In the genomic region with DNA sequence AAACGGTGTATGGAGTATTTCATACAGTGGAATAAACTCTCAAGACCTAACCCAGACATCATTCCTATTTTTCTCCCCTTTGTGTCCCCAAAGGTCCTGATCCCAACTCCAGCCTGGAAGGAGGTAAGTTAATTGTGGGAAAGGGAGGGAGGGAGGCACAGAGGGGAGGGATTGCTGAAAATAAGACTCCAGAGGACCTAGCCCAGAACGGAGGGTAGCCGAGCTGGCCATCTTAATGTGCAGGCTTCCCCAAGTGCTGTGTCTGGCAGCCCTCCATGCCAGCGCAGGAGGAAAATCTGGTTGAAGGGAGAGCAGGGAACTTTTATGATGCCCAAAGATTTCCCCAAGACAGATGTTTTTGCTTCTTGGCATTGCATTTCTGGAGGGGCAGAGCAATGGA, we compare ENCODE assay signal across 34 cellular contexts.
"Had no signal": no experiment of that assay in that cellular context is flagged by ENCODE, and none has a peak within 500 bp of the region (broad histone marks: within the 10 kb centered on the region; RNA-seq: fewer than 3 reads in every experiment).

No MANE protein-coding gene starts in this region.

- H3K27me3 Mint-ChIP-seq: activated CD4-positive, alpha-beta T cell treated with anti-CD3 and anti-CD28 coated beads, Interleukin-2, amount 10 ng/mL, durations not matched to agents 24 days and 14 days had no signal

- H3K9me3 ChIP-seq: ascending aorta had no signal

- DNase-seq: activated B cell treated with CpG ODN at 0.5 μM for 24 hours; activated CD4-positive, alpha-beta memory T cell treated with anti-CD3 and anti-CD28 coated beads for 36 hours; activated CD4-positive, alpha-beta T cell treated with anti-CD3 and anti-CD28 coated beads for 4 hours; activated CD4-positive, alpha-beta T cell treated with anti-CD3 and anti-CD28 coated beads, Interleukin-2, amount 10 ng/mL, durations not matched to agents 24 days and 14 days; activated CD4-positive, alpha-beta T cell treated with anti-CD3 and anti-CD28 coated beads, Interleukin-2, amount 50 U/mL, for 1 hour; activated CD4-positive, alpha-beta T cell treated with anti-CD3 and anti-CD28 coated beads, Interleukin-2, amount 50 U/mL, for 4 hours; activated CD4-positive, CD25-positive, alpha-beta regulatory T cell treated with anti-CD3 and anti-CD28 coated beads, Interleukin-2, amount 50 U/mL, for 72 hours; activated CD8-positive, alpha-beta memory T cell treated with anti-CD3 and anti-CD28 coated beads, Interleukin-2, amount 50 U/mL, for 4 hours; activated CD8-positive, alpha-beta T cell treated with anti-CD3 and anti-CD28 coated beads for 36 hours; activated effector memory CD4-positive, alpha-beta T cell treated with anti-CD3 and anti-CD28 coated beads, Interleukin-2, amount 50 U/mL, for 16 hours; activated naive CD4-positive, alpha-beta T cell treated with anti-CD3 and anti-CD28 coated beads, Interleukin-2, amount 10 ng/mL, durations not matched to agents 7 days and 5 days; activated naive CD4-positive, alpha-beta T cell treated with Interleukin-2 at 50 U/mL for 16 hours; activated naive CD8-positive, alpha-beta T cell treated with anti-CD3 and anti-CD28 coated beads, Interleukin-2, amount 10 ng/mL, durations not matched to agents 7 days and 5 days; activated naive CD8-positive, alpha-beta T cell treated with anti-CD3 and anti-CD28 coated beads, Interleukin-2, amount 50 U/mL, for 24 hours; activated T-cell treated with anti-CD3 and anti-CD28 coated beads for 4 hours; activated T-cell treated with anti-CD3 and anti-CD28 coated beads, Interleukin-2, amount 50 U/mL, for 1 hour; activated T-cell treated with anti-CD3 and anti-CD28 coated beads, Interleukin-2, amount 50 U/mL, for 4 hours; activated T-cell treated with anti-CD3 and anti-CD28 coated beads, Interleukin-2, amount 50 U/mL, for 72 hours; SW 1271; T-helper 1 cell; T-helper 2 cell; T-helper 9 cell had no signal

- H3K36me3 ChIP-seq: ascending aorta, cardiac muscle cell had no signal

- H3K27ac ChIP-seq: ascending aorta, cardiac muscle cell, VCaP had no signal

- H3K27me3 ChIP-seq: ascending aorta, cardiac muscle cell had no signal

- H3K4me3 Mint-ChIP-seq: activated B cell treated with CpG ODN at 0.5 μM for 24 hours; activated CD4-positive, alpha-beta memory T cell treated with anti-CD3 and anti-CD28 coated beads for 36 hours; activated CD4-positive, alpha-beta T cell treated with anti-CD3 and anti-CD28 coated beads, Interleukin-2, amount 10 ng/mL, durations not matched to agents 24 days and 14 days; activated CD8-positive, alpha-beta T cell treated with anti-CD3 and anti-CD28 coated beads for 36 hours; activated naive CD4-positive, alpha-beta T cell treated with anti-CD3 and anti-CD28 coated beads, Interleukin-2, amount 10 ng/mL, durations not matched to agents 7 days and 5 days; activated naive CD4-positive, alpha-beta T cell treated with anti-CD3 and anti-CD28 coated beads, Interleukin-2, amount 50 U/mL, for 24 hours; activated naive CD8-positive, alpha-beta T cell; activated naive CD8-positive, alpha-beta T cell treated with anti-CD3 and anti-CD28 coated beads, Interleukin-2, amount 10 ng/mL, durations not matched to agents 7 days and 5 days; activated naive CD8-positive, alpha-beta T cell treated with anti-CD3 and anti-CD28 coated beads, Interleukin-2, amount 50 U/mL, for 24 hours; activated T-cell treated with anti-CD3 and anti-CD28 coated beads, Interleukin-2, amount 50 U/mL, for 4 hours; activated T-cell treated with anti-CD3 and anti-CD28 coated beads, Interleukin-2, amount 50 U/mL, for 72 hours; activated T-helper 1 cell treated with anti-CD3 and anti-CD28 coated beads, Interleukin-12 subunit alpha, Interleukin-12 subunit beta, Interleukin-2, Interleukin-4 antibody, amounts not matched to agents 30 ng/mL and 10 ng/mL and 1 ng/mL, durations not matched to agents 14 hours and 24 hours and 36 hours; activated T-helper 17 cell treated with anti-CD3 and anti-CD28 coated beads, Interleukin-2, amount 50 U/mL, for 72 hours; brain; T-helper 1 cell treated with Interleukin-12 subunit alpha and Interleukin-12 subunit beta and Interleukin-4 antibody, amounts not matched to agents 30 μg/mL and 1 μg/mL, for 36 hours; T-helper 2 cell treated with Interferon-gamma antibody and Interleukin-4, amounts not matched to agents 5 μg/mL and 100 μg/mL, for 36 hours had no signal

- H3K4me3 ChIP-seq: ascending aorta, cardiac muscle cell had no signal

- H3K9me3 Mint-ChIP-seq: activated CD4-positive, alpha-beta memory T cell treated with anti-CD3 and anti-CD28 coated beads for 36 hours; activated CD4-positive, alpha-beta T cell treated with anti-CD3 and anti-CD28 coated beads, Interleukin-2, amount 10 ng/mL, durations not matched to agents 24 days and 14 days; activated CD8-positive, alpha-beta T cell treated with anti-CD3 and anti-CD28 coated beads for 36 hours; activated naive CD4-positive, alpha-beta T cell treated with anti-CD3 and anti-CD28 coated beads, Interleukin-2, amount 10 ng/mL, durations not matched to agents 7 days and 5 days; activated naive CD4-positive, alpha-beta T cell treated with anti-CD3 and anti-CD28 coated beads, Interleukin-2, amount 50 U/mL, for 24 hours; activated naive CD8-positive, alpha-beta T cell treated with anti-CD3 and anti-CD28 coated beads, Interleukin-2, amount 10 ng/mL, durations not matched to agents 7 days and 5 days; activated naive CD8-positive, alpha-beta T cell treated with anti-CD3 and anti-CD28 coated beads, Interleukin-2, amount 50 U/mL, for 24 hours; activated T-helper 1 cell treated with anti-CD3 and anti-CD28 coated beads, Interleukin-12 subunit alpha, Interleukin-12 subunit beta, Interleukin-2, Interleukin-4 antibody, amounts not matched to agents 30 ng/mL and 10 ng/mL and 1 ng/mL, durations not matched to agents 14 hours and 24 hours and 36 hours; activated T-helper 17 cell treated with anti-CD3 and anti-CD28 coated beads, Interleukin-2, amount 50 U/mL, for 72 hours; T-helper 1 cell treated with Interleukin-12 subunit alpha and Interleukin-12 subunit beta and Interleukin-4 antibody, amounts not matched to agents 30 μg/mL and 1 μg/mL, for 36 hours; T-helper 2 cell treated with Interferon-gamma antibody and Interleukin-4, amounts not matched to agents 5 μg/mL and 100 μg/mL, for 36 hours had no signal

- H3K36me3 Mint-ChIP-seq: activated CD4-positive, alpha-beta memory T cell treated with anti-CD3 and anti-CD28 coated beads for 36 hours; activated naive CD4-positive, alpha-beta T cell treated with anti-CD3 and anti-CD28 coated beads, Interleukin-2, amount 10 ng/mL, durations not matched to agents 7 days and 5 days; activated naive CD8-positive, alpha-beta T cell treated with anti-CD3 and anti-CD28 coated beads, Interleukin-2, amount 10 ng/mL, durations not matched to agents 7 days and 5 days; brain had no signal

- ATAC-seq: activated CD8-positive, alpha-beta T cell treated with anti-CD3 and anti-CD28 coated beads for 36 hours; activated naive CD8-positive, alpha-beta T cell treated with anti-CD3 and anti-CD28 coated beads, Interleukin-2, amount 50 U/mL, for 24 hours; activated T-cell treated with anti-CD3 and anti-CD28 coated beads, Interleukin-2, amount 50 U/mL, for 4 hours; activated T-cell treated with anti-CD3 and anti-CD28 coated beads, Interleukin-2, amount 50 U/mL, for 72 hours; activated T-helper 17 cell treated with anti-CD3 and anti-CD28 coated beads, Interleukin-2, amount 50 U/mL, for 72 hours had no signal

- H3K27ac Mint-ChIP-seq: activated B cell treated with CpG ODN at 0.5 μM for 24 hours; activated CD4-positive, alpha-beta memory T cell treated with anti-CD3 and anti-CD28 coated beads for 36 hours; activated CD4-positive, alpha-beta T cell treated with anti-CD3 and anti-CD28 coated beads, Interleukin-2, amount 10 ng/mL, durations not matched to agents 24 days and 14 days; activated CD8-positive, alpha-beta T cell treated with anti-CD3 and anti-CD28 coated beads for 36 hours; activated naive CD4-positive, alpha-beta T cell treated with anti-CD3 and anti-CD28 coated beads, Interleukin-2, amount 10 ng/mL, durations not matched to agents 7 days and 5 days; activated naive CD4-positive, alpha-beta T cell treated with anti-CD3 and anti-CD28 coated beads, Interleukin-2, amount 50 U/mL, for 24 hours; activated naive CD8-positive, alpha-beta T cell; activated naive CD8-positive, alpha-beta T cell treated with anti-CD3 and anti-CD28 coated beads, Interleukin-2, amount 10 ng/mL, durations not matched to agents 7 days and 5 days; activated naive CD8-positive, alpha-beta T cell treated with anti-CD3 and anti-CD28 coated beads, Interleukin-2, amount 50 U/mL, for 24 hours; activated T-cell treated with anti-CD3 and anti-CD28 coated beads, Interleukin-2, amount 50 U/mL, for 72 hours; activated T-helper 1 cell treated with anti-CD3 and anti-CD28 coated beads, Interleukin-12 subunit alpha, Interleukin-12 subunit beta, Interleukin-2, Interleukin-4 antibody, amounts not matched to agents 30 ng/mL and 10 ng/mL and 1 ng/mL, durations not matched to agents 14 hours and 24 hours and 36 hours; activated T-helper 17 cell treated with anti-CD3 and anti-CD28 coated beads, Interleukin-2, amount 50 U/mL, for 72 hours; T-helper 1 cell treated with Interleukin-12 subunit alpha and Interleukin-12 subunit beta and Interleukin-4 antibody, amounts not matched to agents 30 μg/mL and 1 μg/mL, for 36 hours; T-helper 2 cell treated with Interferon-gamma antibody and Interleukin-4, amounts not matched to agents 5 μg/mL and 100 μg/mL, for 36 hours had no signal

- FAIRE-seq: bronchial epithelial cell, TTC549 had no signal

- H3K4me1 Mint-ChIP-seq: activated B cell treated with CpG ODN at 0.5 μM for 24 hours; activated naive CD4-positive, alpha-beta T cell treated with anti-CD3 and anti-CD28 coated beads, Interleukin-2, amount 50 U/mL, for 24 hours; activated naive CD8-positive, alpha-beta T cell treated with anti-CD3 and anti-CD28 coated beads, Interleukin-2, amount 50 U/mL, for 24 hours; activated T-helper 17 cell treated with anti-CD3 and anti-CD28 coated beads, Interleukin-2, amount 50 U/mL, for 72 hours had no signal
